In genomic region chr2:159714586-159714930, GRCh38 we compare ENCODE assay signal across 9 cellular contexts. TPM values are rescaled to one million over a fixed set of nuclear protein-coding genes. Genes with fewer than 3 reads are reported as not detected.
DNase-seq lines count a peak whose midpoint lies in the region; ATAC-seq and TF ChIP-seq lines count a peak whose summit lies in the region.
"Had no signal": no experiment of that assay in that cellular context is flagged by ENCODE, and none has a peak within 500 bp of the region (broad histone marks: within the 10 kb centered on the region; RNA-seq: fewer than 3 reads in every experiment).

No MANE protein-coding gene starts in this region.

- no peak for TF ChIP-seq POLR2A in vagina (IDR thresholded peaks at IDR 0.05)

- H3K9me3 ChIP-seq in iPS-18a (ENCODE audit: control insufficient read depth, low read depth, low read length) (no peaks in the 10 kb centered on the region), vagina (no peaks in the 10 kb centered on the region)

- no peak overlapping the region for H3K27ac Mint-ChIP-seq in stimulated activated naive CD8-positive, alpha-beta T cell treated with anti-CD3 and anti-CD28 coated beads, Interleukin-15, Interleukin-2, amounts not matched to agents 100 ng/mL and 50 ng/mL, for 24 hours
- H3K27ac Mint-ChIP-seq in activated T-helper 1 cell treated with anti-CD3 and anti-CD28 coated beads, Interleukin-12 subunit alpha, Interleukin-12 subunit beta, Interleukin-2, Interleukin-4 antibody, amounts not matched to agents 30 ng/mL and 10 ng/mL and 1 ng/mL, durations not matched to agents 14 hours and 24 hours and 36 hours: no peak overlapping the region

- H3K9me3 Mint-ChIP-seq in stimulated activated naive CD8-positive, alpha-beta T cell treated with anti-CD3 and anti-CD28 coated beads, Interleukin-15, Interleukin-2, amounts not matched to agents 100 ng/mL and 50 ng/mL, for 24 hours: no peaks in the 10 kb centered on the region
- no peaks in the 10 kb centered on the region for H3K9me3 Mint-ChIP-seq in activated T-helper 1 cell treated with anti-CD3 and anti-CD28 coated beads, Interleukin-12 subunit alpha, Interleukin-12 subunit beta, Interleukin-2, Interleukin-4 antibody, amounts not matched to agents 30 ng/mL and 10 ng/mL and 1 ng/mL, durations not matched to agents 14 hours and 24 hours and 36 hours

- H3K36me3 Mint-ChIP-seq in stimulated activated naive CD8-positive, alpha-beta T cell treated with anti-CD3 and anti-CD28 coated beads, Interleukin-15, Interleukin-2, amounts not matched to agents 100 ng/mL and 50 ng/mL, for 24 hours (ENCODE audit: low read depth): peaks cover 62% of the 10 kb centered on the region
- H3K36me3 Mint-ChIP-seq in activated T-helper 1 cell treated with anti-CD3 and anti-CD28 coated beads, Interleukin-12 subunit alpha, Interleukin-12 subunit beta, Interleukin-2, Interleukin-4 antibody, amounts not matched to agents 30 ng/mL and 10 ng/mL and 1 ng/mL, durations not matched to agents 14 hours and 24 hours and 36 hours (ENCODE audit: low read depth): peaks cover 42% of the 10 kb centered on the region

- H3K4me3 ChIP-seq in iPS-18a (ENCODE audit: low read length) (peak overlapping the region; percentile 75), vagina (peak overlapping the region; percentile 7 to 73)

- intact Hi-C loops in activated T-helper 1 cell treated with anti-CD3 and anti-CD28 coated beads, Interleukin-12 subunit alpha, Interleukin-12 subunit beta, Interleukin-2, Interleukin-4 antibody, amounts not matched to agents 30 ng/mL and 10 ng/mL and 1 ng/mL, durations not matched to agents 14 hours and 24 hours and 36 hours (cut with micrococcal nuclease): loop anchor here (2.0 to 10.0 kb wide), 7 partner anchors 32 to 1817 kb away; partner anchors contain the start of genes CCDC148 and PKP4
- intact Hi-C loops in vagina (cut with DNase I): no loop called here

- no peak for DNase-seq in stimulated activated naive CD8-positive, alpha-beta T cell treated with anti-CD3 and anti-CD28 coated beads, Interleukin-15, Interleukin-2, amounts not matched to agents 100 U/mL and 50 U/mL, for 24 hours
- DNase-seq in activated T-helper 1 cell treated with anti-CD3 and anti-CD28 coated beads, Interleukin-12 subunit alpha, Interleukin-12 subunit beta, Interleukin-2, Interleukin-4 antibody, amounts not matched to agents 30 ng/mL and 10 ng/mL and 1 ng/mL, durations not matched to agents 14 hours and 24 hours and 36 hours (ENCODE audit: low spot score): no peak
- no peak for DNase-seq in vagina (ENCODE audit: extremely low spot score in 2 of 2)
- no peak for DNase-seq in islet precursor cell

- ATAC-seq in stimulated activated naive CD8-positive, alpha-beta T cell treated with anti-CD3 and anti-CD28 coated beads, Interleukin-15, Interleukin-2, amounts not matched to agents 100 U/mL and 50 U/mL, for 24 hours: no peak
- no peak for ATAC-seq in HG02763 (IDR thresholded peaks at IDR 0.05; ENCODE audit: unreplicated experiment)
- no peak for ATAC-seq in HG03432 (IDR thresholded peaks at IDR 0.05; ENCODE audit: unreplicated experiment)

- no peaks in the 10 kb centered on the region for H3K27me3 Mint-ChIP-seq in stimulated activated naive CD8-positive, alpha-beta T cell treated with anti-CD3 and anti-CD28 coated beads, Interleukin-15, Interleukin-2, amounts not matched to agents 100 ng/mL and 50 ng/mL, for 24 hours
- no peaks in the 10 kb centered on the region for H3K27me3 Mint-ChIP-seq in activated T-helper 1 cell treated with anti-CD3 and anti-CD28 coated beads, Interleukin-12 subunit alpha, Interleukin-12 subunit beta, Interleukin-2, Interleukin-4 antibody, amounts not matched to agents 30 ng/mL and 10 ng/mL and 1 ng/mL, durations not matched to agents 14 hours and 24 hours and 36 hours (ENCODE audit: insufficient read depth)

- H3K4me1 Mint-ChIP-seq in stimulated activated naive CD8-positive, alpha-beta T cell treated with anti-CD3 and anti-CD28 coated beads, Interleukin-15, Interleukin-2, amounts not matched to agents 100 ng/mL and 50 ng/mL, for 24 hours (ENCODE audit: low read depth): peaks cover 74% of the 10 kb centered on the region
- H3K4me1 Mint-ChIP-seq in activated T-helper 1 cell treated with anti-CD3 and anti-CD28 coated beads, Interleukin-12 subunit alpha, Interleukin-12 subunit beta, Interleukin-2, Interleukin-4 antibody, amounts not matched to agents 30 ng/mL and 10 ng/mL and 1 ng/mL, durations not matched to agents 14 hours and 24 hours and 36 hours (ENCODE audit: low read depth): peaks cover 56% of the 10 kb centered on the region

- no peak overlapping the region for H3K9ac ChIP-seq in iPS-18a (ENCODE audit: low read length)

- no peak for TF ChIP-seq CTCF in vagina (IDR thresholded peaks at IDR 0.05)

- H3K4me1 ChIP-seq in iPS-18a (ENCODE audit: control insufficient read depth, low read depth, low read length) (peaks cover 16% of the 10 kb centered on the region), vagina (peaks cover 68% of the 10 kb centered on the region)

- no peak overlapping the region for H3K27ac ChIP-seq in iPS-18a (ENCODE audit: low read length)
- H3K27ac ChIP-seq in vagina: no peak overlapping the region
- H3K27ac ChIP-seq: cardiac muscle cell had no signal

- H3K36me3 ChIP-seq in iPS-18a (ENCODE audit: control insufficient read depth, low read depth, low read length) (peaks cover 37% of the 10 kb centered on the region), vagina (peaks cover 0 to 5% of the 10 kb centered on the region in 2 donors)

- no peaks in the 10 kb centered on the region for H3K27me3 ChIP-seq in iPS-18a (ENCODE audit: control insufficient read depth, insufficient read depth, low read length)
- H3K27me3 ChIP-seq in vagina: no peaks in the 10 kb centered on the region
- H3K27me3 ChIP-seq: cardiac muscle cell had no signal

- peak overlapping the region; percentile 98 for H3K4me3 Mint-ChIP-seq in stimulated activated naive CD8-positive, alpha-beta T cell treated with anti-CD3 and anti-CD28 coated beads, Interleukin-15, Interleukin-2, amounts not matched to agents 100 ng/mL and 50 ng/mL, for 24 hours
- peak overlapping the region; percentile 98 for H3K4me3 Mint-ChIP-seq in activated T-helper 1 cell treated with anti-CD3 and anti-CD28 coated beads, Interleukin-12 subunit alpha, Interleukin-12 subunit beta, Interleukin-2, Interleukin-4 antibody, amounts not matched to agents 30 ng/mL and 10 ng/mL and 1 ng/mL, durations not matched to agents 14 hours and 24 hours and 36 hours

RNA-seq across cellular contexts. Expression of gene MARCHF7, which starts 2.3 kb away (rescaled TPM):
- total RNA-seq in activated T-helper 1 cell treated with anti-CD3 and anti-CD28 coated beads, Interleukin-12 subunit alpha, Interleukin-12 subunit beta, Interleukin-2, Interleukin-4 antibody, amounts not matched to agents 30 ng/mL and 10 ng/mL and 1 ng/mL, durations not matched to agents 14 hours and 24 hours and 36 hours: 76.5 and 80.3 TPM in 2 replicates
- total RNA-seq in vagina: 116 TPM
